In the genomic region with DNA sequence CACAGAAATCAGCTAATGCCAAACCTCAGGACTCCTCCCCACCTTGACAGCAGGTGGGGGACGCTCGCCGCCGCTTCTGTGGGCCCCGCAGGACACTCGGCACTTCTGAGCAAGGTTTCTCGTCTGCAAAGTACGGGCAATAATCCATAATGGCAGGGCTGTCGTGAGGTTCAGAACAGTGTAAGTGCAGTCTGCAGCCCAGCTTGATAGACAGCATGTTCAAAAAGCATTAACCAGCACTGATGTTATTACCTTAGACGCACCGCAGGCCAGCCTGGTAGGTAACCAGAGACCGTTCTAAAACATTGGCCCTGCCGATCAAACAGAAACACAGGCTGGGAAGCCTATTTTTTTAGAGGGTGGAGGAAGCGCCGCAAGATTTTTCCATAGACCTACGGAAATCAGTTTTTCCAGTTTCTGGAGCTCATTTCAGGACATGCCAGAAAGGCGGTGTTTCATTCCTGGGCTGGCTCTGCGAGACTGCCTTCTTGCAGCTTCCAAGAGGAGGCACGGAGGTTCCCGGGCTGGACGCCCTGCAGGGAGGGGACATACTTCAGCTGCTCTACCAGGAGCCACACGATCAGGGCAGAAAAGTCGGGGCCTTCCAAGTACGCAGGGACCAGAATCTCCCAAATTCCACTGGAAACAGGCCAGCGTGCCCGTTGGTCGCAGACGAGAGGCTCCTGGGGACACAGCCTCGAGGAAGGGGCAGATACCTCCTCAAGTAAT, we compare ENCODE assay signal across 37 cellular contexts.
DNase-seq lines count a peak whose midpoint lies in the region; ATAC-seq, FAIRE-seq and TF ChIP-seq lines count a peak whose summit lies in the region.
"Had no signal": no experiment of that assay in that cellular context is flagged by ENCODE, and none has a peak within 500 bp of the region (broad histone marks: within the 10 kb centered on the region; RNA-seq: fewer than 3 reads in every experiment).

No MANE protein-coding gene starts in this region.

- TF ChIP-seq EP300 in transverse colon (IDR thresholded peaks at IDR 0.05; ENCODE audit: low read depth), result no peak

- dilution Hi-C loops in keratinocyte (cut with MboI; ENCODE audit: extremely low pct_ligation_motif_present, low sequenced_read_pairs), result no loop called here

- no peaks in the 10 kb centered on the region for H3K79me2 ChIP-seq in keratinocyte (ENCODE audit: control insufficient read depth, insufficient read depth, low read length)

- no peaks in the 10 kb centered on the region for H3K27me3 ChIP-seq in right atrium auricular region
- no peaks in the 10 kb centered on the region for H3K27me3 ChIP-seq in endodermal cell (ENCODE audit: control insufficient read depth, insufficient read depth, low read length, poor library complexity, severe bottlenecking)
- peaks cover 8% of the 10 kb centered on the region for H3K27me3 ChIP-seq in keratinocyte (ENCODE audit: control insufficient read depth, extremely low read depth, insufficient read depth, low read length)
- no peaks in the 10 kb centered on the region for H3K27me3 ChIP-seq in testis
- no peaks in the 10 kb centered on the region for H3K27me3 ChIP-seq in transverse colon
- H3K27me3 ChIP-seq: upper lobe of left lung had no signal

- H3K4me1 ChIP-seq in right atrium auricular region (peaks cover 0 to 18% of the 10 kb centered on the region in 2 donors), endodermal cell (ENCODE audit: control insufficient read depth, insufficient read depth, low read length) (peaks cover 3% of the 10 kb centered on the region), keratinocyte (ENCODE audit: control insufficient read depth, extremely low read depth, insufficient read depth, low read length) (no peaks in the 10 kb centered on the region), testis (no peaks in the 10 kb centered on the region), transverse colon (no peaks in the 10 kb centered on the region)

- H3K4me3 Mint-ChIP-seq in endodermal cell, result no peak overlapping the region
- H3K4me3 Mint-ChIP-seq in activated naive CD4-positive, alpha-beta T cell treated with anti-CD3 and anti-CD28 coated beads for 36 hours, result no peak overlapping the region
- H3K4me3 Mint-ChIP-seq: activated naive CD8-positive, alpha-beta T cell treated with anti-CD3 and anti-CD28 coated beads, Interleukin-2, amount 50 U/mL, for 24 hours; dendritic cell treated with granulocyte-macrophage colony-stimulating factor and Interleukin-4, amounts not matched to agents 40 ng/mL and 50 ng/mL, for 4 days; stimulated activated memory B cell treated with anti-CD40 and anti-IgM and Interleukin-4, amounts not matched to agents 10 μg/mL and 1 μg/mL and 100 μg/mL, for 72 hours had no signal

- H3K4me2 ChIP-seq in keratinocyte (ENCODE audit: control insufficient read depth, extremely low read depth, insufficient read depth, low read depth, low read length), result peak overlapping the region; percentile 25
- H3K4me2 ChIP-seq: PC-9 had no signal

- ATAC-seq in Right ventricle myocardium inferior (no peak), GM21360 (IDR thresholded peaks at IDR 0.05; ENCODE audit: unreplicated experiment) (no peak)
- ATAC-seq: activated naive CD8-positive, alpha-beta T cell treated with anti-CD3 and anti-CD28 coated beads, Interleukin-2, amount 50 U/mL, for 24 hours; left lobe of liver; stimulated activated memory B cell treated with anti-CD40 and anti-IgM and Interleukin-4, amounts not matched to agents 10 μg/mL and 1 μg/mL and 100 μg/mL, for 72 hours; T-helper 17 cell had no signal

- TF ChIP-seq POLR2A in testis (IDR thresholded peaks at IDR 0.05) (no peak), transverse colon (IDR thresholded peaks at IDR 0.05) (no peak)

- CTCF ChIA-PET in activated naive CD4-positive, alpha-beta T cell treated with anti-CD3 and anti-CD28 coated beads for 36 hours (lab: Charles Lee), result interaction anchor here (0.8 kb wide), 1 partner anchor 11 kb away, joined by 3 read pairs; no protein-coding TSS in a partner anchor

- intact Hi-C loops in Right ventricle myocardium inferior (cut with DNase I) (no loop called here), testis (cut with DNase I; ENCODE audit: low total_unique reads) (no loop called here), transverse colon (cut with DNase I; ENCODE audit: low total_unique reads) (no loop called here)
- intact Hi-C loops in activated naive CD4-positive, alpha-beta T cell treated with anti-CD3 and anti-CD28 coated beads for 36 hours (cut with micrococcal nuclease), result no loop called here

- H3K9me3 ChIP-seq in right atrium auricular region (no peaks in the 10 kb centered on the region), endodermal cell (ENCODE audit: control insufficient read depth, low read length) (no peaks in the 10 kb centered on the region), keratinocyte (ENCODE audit: control insufficient read depth, low read depth, low read length) (no peaks in the 10 kb centered on the region), testis (no peaks in the 10 kb centered on the region), transverse colon (no peaks in the 10 kb centered on the region)
- H3K9me3 ChIP-seq: esophagus muscularis mucosa, upper lobe of left lung had no signal

- H3K9ac ChIP-seq in endodermal cell (ENCODE audit: extremely low read depth, low read length, poor library complexity, severe bottlenecking) (no peak overlapping the region), keratinocyte (ENCODE audit: control insufficient read depth, extremely low read depth, insufficient read depth, low read length) (no peak overlapping the region)

- H3K36me3 Mint-ChIP-seq in endodermal cell (ENCODE audit: low read depth), result no peaks in the 10 kb centered on the region
- H3K36me3 Mint-ChIP-seq in activated naive CD4-positive, alpha-beta T cell treated with anti-CD3 and anti-CD28 coated beads for 36 hours (ENCODE audit: low read depth), result no peaks in the 10 kb centered on the region
- H3K36me3 Mint-ChIP-seq: CD4-positive, CD25-positive, alpha-beta regulatory T cell; stimulated activated memory B cell treated with anti-CD40 and anti-IgM and Interleukin-4, amounts not matched to agents 10 μg/mL and 1 μg/mL and 100 μg/mL, for 72 hours had no signal

- peaks cover 14% of the 10 kb centered on the region for H3K4me1 Mint-ChIP-seq in endodermal cell
- peaks cover 17% of the 10 kb centered on the region for H3K4me1 Mint-ChIP-seq in activated naive CD4-positive, alpha-beta T cell treated with anti-CD3 and anti-CD28 coated beads for 36 hours (ENCODE audit: low read depth)
- H3K4me1 Mint-ChIP-seq: stimulated activated memory B cell treated with anti-CD40 and anti-IgM and Interleukin-4, amounts not matched to agents 10 μg/mL and 1 μg/mL and 100 μg/mL, for 72 hours had no signal

- H3K27ac ChIP-seq in right atrium auricular region (peak overlapping the region in 1 of 2 donors; percentile 19), endodermal cell (ENCODE audit: low read depth, low read length) (no peak overlapping the region), keratinocyte (ENCODE audit: control insufficient read depth, insufficient read depth, low read length) (no peak overlapping the region), testis (no peak overlapping the region), transverse colon (no peak overlapping the region)
- H3K27ac ChIP-seq: esophagus muscularis mucosa, HL-60, PC-9, upper lobe of left lung had no signal

- no peaks in the 10 kb centered on the region for H3K36me3 ChIP-seq in right atrium auricular region
- no peaks in the 10 kb centered on the region for H3K36me3 ChIP-seq in endodermal cell (ENCODE audit: control insufficient read depth, insufficient read depth, low read length)
- no peaks in the 10 kb centered on the region for H3K36me3 ChIP-seq in keratinocyte (ENCODE audit: control insufficient read depth in 2 of 2, extremely low read depth in 1 of 2, insufficient read depth in 2 of 2, low read length in 2 of 2)
- no peaks in the 10 kb centered on the region for H3K36me3 ChIP-seq in testis (ENCODE audit: low read depth, missing control alignments)
- H3K36me3 ChIP-seq in transverse colon, result no peaks in the 10 kb centered on the region
- H3K36me3 ChIP-seq: esophagus muscularis mucosa, upper lobe of left lung had no signal

- H3K27me3 Mint-ChIP-seq in endodermal cell (ENCODE audit: insufficient read depth), result no peaks in the 10 kb centered on the region
- H3K27me3 Mint-ChIP-seq in activated naive CD4-positive, alpha-beta T cell treated with anti-CD3 and anti-CD28 coated beads for 36 hours (ENCODE audit: low read depth), result no peaks in the 10 kb centered on the region
- H3K27me3 Mint-ChIP-seq: activated naive CD8-positive, alpha-beta T cell treated with anti-CD3 and anti-CD28 coated beads, Interleukin-2, amount 50 U/mL, for 24 hours; CD4-positive, CD25-positive, alpha-beta regulatory T cell; dendritic cell treated with granulocyte-macrophage colony-stimulating factor and Interleukin-4, amounts not matched to agents 40 ng/mL and 50 ng/mL, for 4 days had no signal

- no peaks in the 10 kb centered on the region for H3K9me3 Mint-ChIP-seq in endodermal cell
- H3K9me3 Mint-ChIP-seq in activated naive CD4-positive, alpha-beta T cell treated with anti-CD3 and anti-CD28 coated beads for 36 hours, result peaks cover 2% of the 10 kb centered on the region

- peak; percentile 43 for DNase-seq in Right ventricle myocardium inferior (ENCODE audit: missing footprints)
- no peak for DNase-seq in right atrium auricular region (ENCODE audit: low spot score)
- peak; percentile 44 for DNase-seq in endodermal cell
- no peak for DNase-seq in keratinocyte (ENCODE audit: low read depth, low spot score)
- peak; percentile 10 for DNase-seq in testis
- DNase-seq in transverse colon, result no peak
- DNase-seq in activated naive CD4-positive, alpha-beta T cell treated with anti-CD3 and anti-CD28 coated beads for 36 hours, result no peak
- DNase-seq: 8988T; activated CD4-positive, alpha-beta T cell treated with anti-CD3 and anti-CD28 coated beads, Interleukin-2, amount 50 U/mL, for 48 hours; activated gamma-delta T cell treated with Interleukin-2 at 50 U/mL for 16 hours; activated naive CD8-positive, alpha-beta T cell treated with anti-CD3 and anti-CD28 coated beads, Interleukin-2, amount 50 U/mL, for 24 hours; activated T-cell treated with anti-CD3 and anti-CD28 coated beads, Interleukin-2, amount 50 U/mL, for 48 hours; AML-193; Calu3; CD4-positive, CD25-positive, alpha-beta regulatory T cell; DMS79; GF-D8; hippocampal formation; mesendoderm; MM.1S; NCI-H1105 treated with DMSO at 0.1 percent for 48 hours; NCI-H2029 treated with DMSO at 0.1 percent for 48 hours; NCI-H69; PC-9; SHP77; T-helper 17 cell had no signal

- no peaks in the 10 kb centered on the region for H3K9me1 ChIP-seq in keratinocyte (ENCODE audit: control insufficient read depth, extremely low read depth, insufficient read depth, low read length)

- H2AFZ ChIP-seq in keratinocyte (ENCODE audit: control insufficient read depth, low read length), result peak overlapping the region; percentile 24
- H2AFZ ChIP-seq: PC-9 had no signal

- no peak overlapping the region for H3K27ac Mint-ChIP-seq in endodermal cell
- no peak overlapping the region for H3K27ac Mint-ChIP-seq in activated naive CD4-positive, alpha-beta T cell treated with anti-CD3 and anti-CD28 coated beads for 36 hours
- H3K27ac Mint-ChIP-seq: activated naive CD8-positive, alpha-beta T cell treated with anti-CD3 and anti-CD28 coated beads, Interleukin-2, amount 50 U/mL, for 24 hours; dendritic cell treated with granulocyte-macrophage colony-stimulating factor and Interleukin-4, amounts not matched to agents 40 ng/mL and 50 ng/mL, for 4 days; progenitor cell of endocrine pancreas; stimulated activated memory B cell treated with anti-CD40 and anti-IgM and Interleukin-4, amounts not matched to agents 10 μg/mL and 1 μg/mL and 100 μg/mL, for 72 hours; T-helper 17 cell had no signal

- WGBS in endodermal cell (ENCODE audit: insufficient coverage in 1 of 2, insufficient read length in 1 of 2), 2 experiments, result 89 to 93% methylated on average over 25 to 29 of the region's 29 CpGs
- 88 to 91% methylated on average over 29 of the region's 29 CpGs for WGBS in testis, 2 donors
- WGBS in transverse colon (ENCODE audit: low coverage in 1 of 2), 2 donors, result 86% methylated on average over 29 of the region's 29 CpGs; no CpG with 5 or more reads in 1 of the 2 donors

- TF ChIP-seq CTCF in right atrium auricular region (IDR thresholded peaks at IDR 0.05) (no peak), endodermal cell (conservative IDR thresholded peaks at IDR 0.05) (no peak), keratinocyte (optimal IDR thresholded peaks at IDR 0.05 in 1 of 3, IDR thresholded peaks at IDR 0.05 in 1 of 3, conservative IDR thresholded peaks at IDR 0.05 in 1 of 3; ENCODE audit: extremely low read depth in 1 of 3, insufficient read depth in 2 of 3, low read length in 3 of 3) (no peak), testis (IDR thresholded peaks at IDR 0.05) (no peak), transverse colon (IDR thresholded peaks at IDR 0.05) (no peak)

- FAIRE-seq in keratinocyte (lab: Jason Lieb, UNC), result no peak
- FAIRE-seq: frontal cortex, GM19239, TTC549 had no signal

- in situ Hi-C loops in transverse colon (cut with MboI; ENCODE audit: low pct_ligation_motif_present in 1 of 4, low pct_unique_long_range_greater_than_20kb in 1 of 4, low sequenced_read_pairs in 3 of 4), result loop anchor here in 1 of 4 donors (25.0 kb wide), 1 partner anchor 850 kb away; no protein-coding TSS in a partner anchor

- H3K4me3 ChIP-seq in right atrium auricular region (no peak overlapping the region), endodermal cell (ENCODE audit: low read length) (no peak overlapping the region), keratinocyte (ENCODE audit: control insufficient read depth in 2 of 3, extremely low read depth in 1 of 3, insufficient read depth in 2 of 3, low read depth in 1 of 3, low read length in 3 of 3) (no peak overlapping the region), testis (no peak overlapping the region), transverse colon (no peak overlapping the region)
- H3K4me3 ChIP-seq: esophagus muscularis mucosa, PC-9, upper lobe of left lung had no signal

- no peaks in the 10 kb centered on the region for H4K20me1 ChIP-seq in keratinocyte (ENCODE audit: control insufficient read depth, extremely low read depth, insufficient read depth, low read length)

Comparison
In these comparisons a context has a peak if more than half of its experiments do, and no peak if none do; other contexts are left out.
1. DNase-seq: peak in Right ventricle myocardium inferior (single experiment), endodermal cell (single experiment) and testis (single experiment); none in right atrium auricular region (single experiment), keratinocyte (single experiment), transverse colon (single experiment) and activated naive CD4-positive, alpha-beta T cell treated with anti-CD3 and anti-CD28 coated beads for 36 hours (single experiment).